Comparison of ENCODE assay signal across 1 cellular context in genomic region chr11:32821917-32822560, GRCh38.
TF ChIP-seq lines count a peak whose summit lies in the region.

No MANE protein-coding gene starts in this region.

TF ChIP-seq in HCT116, 20 proteins besides CTCF, POLR2A, EP300 and RAD21 (continued from another document):
- no peak for TF ChIP-seq YY1 (IDR thresholded peaks at IDR 0.05; ENCODE audit: extremely low read depth, insufficient replicate concordance, low read depth, low read length)
- TF ChIP-seq, protein P1, sequence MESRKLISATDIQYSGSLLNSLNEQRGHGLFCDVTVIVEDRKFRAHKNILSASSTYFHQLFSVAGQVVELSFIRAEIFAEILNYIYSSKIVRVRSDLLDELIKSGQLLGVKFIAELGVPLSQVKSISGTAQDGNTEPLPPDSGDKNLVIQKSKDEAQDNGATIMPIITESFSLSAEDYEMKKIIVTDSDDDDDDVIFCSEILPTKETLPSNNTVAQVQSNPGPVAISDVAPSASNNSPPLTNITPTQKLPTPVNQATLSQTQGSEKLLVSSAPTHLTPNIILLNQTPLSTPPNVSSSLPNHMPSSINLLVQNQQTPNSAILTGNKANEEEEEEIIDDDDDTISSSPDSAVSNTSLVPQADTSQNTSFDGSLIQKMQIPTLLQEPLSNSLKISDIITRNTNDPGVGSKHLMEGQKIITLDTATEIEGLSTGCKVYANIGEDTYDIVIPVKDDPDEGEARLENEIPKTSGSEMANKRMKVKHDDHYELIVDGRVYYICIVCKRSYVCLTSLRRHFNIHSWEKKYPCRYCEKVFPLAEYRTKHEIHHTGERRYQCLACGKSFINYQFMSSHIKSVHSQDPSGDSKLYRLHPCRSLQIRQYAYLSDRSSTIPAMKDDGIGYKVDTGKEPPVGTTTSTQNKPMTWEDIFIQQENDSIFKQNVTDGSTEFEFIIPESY (IDR thresholded peaks at IDR 0.05; ENCODE audit: extremely low read depth, insufficient replicate concordance, low read length), result no peak
- TF ChIP-seq, protein P2, sequence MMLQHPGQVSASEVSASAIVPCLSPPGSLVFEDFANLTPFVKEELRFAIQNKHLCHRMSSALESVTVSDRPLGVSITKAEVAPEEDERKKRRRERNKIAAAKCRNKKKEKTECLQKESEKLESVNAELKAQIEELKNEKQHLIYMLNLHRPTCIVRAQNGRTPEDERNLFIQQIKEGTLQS (IDR thresholded peaks at IDR 0.05), result no peak
- TF ChIP-seq ZFX (IDR thresholded peaks at IDR 0.05), result no peak
- no peak for TF ChIP-seq EGR1 (IDR thresholded peaks at IDR 0.05; ENCODE audit: low read depth)
- no peak for TF ChIP-seq JUND (IDR thresholded peaks at IDR 0.05)
- no peak for TF ChIP-seq ZNF274 (IDR thresholded peaks at IDR 0.05; ENCODE audit: low read depth, low read length)
- no peak for TF ChIP-seq FOSL1 (IDR thresholded peaks at IDR 0.05; ENCODE audit: low read depth)
- TF ChIP-seq, protein P3, sequence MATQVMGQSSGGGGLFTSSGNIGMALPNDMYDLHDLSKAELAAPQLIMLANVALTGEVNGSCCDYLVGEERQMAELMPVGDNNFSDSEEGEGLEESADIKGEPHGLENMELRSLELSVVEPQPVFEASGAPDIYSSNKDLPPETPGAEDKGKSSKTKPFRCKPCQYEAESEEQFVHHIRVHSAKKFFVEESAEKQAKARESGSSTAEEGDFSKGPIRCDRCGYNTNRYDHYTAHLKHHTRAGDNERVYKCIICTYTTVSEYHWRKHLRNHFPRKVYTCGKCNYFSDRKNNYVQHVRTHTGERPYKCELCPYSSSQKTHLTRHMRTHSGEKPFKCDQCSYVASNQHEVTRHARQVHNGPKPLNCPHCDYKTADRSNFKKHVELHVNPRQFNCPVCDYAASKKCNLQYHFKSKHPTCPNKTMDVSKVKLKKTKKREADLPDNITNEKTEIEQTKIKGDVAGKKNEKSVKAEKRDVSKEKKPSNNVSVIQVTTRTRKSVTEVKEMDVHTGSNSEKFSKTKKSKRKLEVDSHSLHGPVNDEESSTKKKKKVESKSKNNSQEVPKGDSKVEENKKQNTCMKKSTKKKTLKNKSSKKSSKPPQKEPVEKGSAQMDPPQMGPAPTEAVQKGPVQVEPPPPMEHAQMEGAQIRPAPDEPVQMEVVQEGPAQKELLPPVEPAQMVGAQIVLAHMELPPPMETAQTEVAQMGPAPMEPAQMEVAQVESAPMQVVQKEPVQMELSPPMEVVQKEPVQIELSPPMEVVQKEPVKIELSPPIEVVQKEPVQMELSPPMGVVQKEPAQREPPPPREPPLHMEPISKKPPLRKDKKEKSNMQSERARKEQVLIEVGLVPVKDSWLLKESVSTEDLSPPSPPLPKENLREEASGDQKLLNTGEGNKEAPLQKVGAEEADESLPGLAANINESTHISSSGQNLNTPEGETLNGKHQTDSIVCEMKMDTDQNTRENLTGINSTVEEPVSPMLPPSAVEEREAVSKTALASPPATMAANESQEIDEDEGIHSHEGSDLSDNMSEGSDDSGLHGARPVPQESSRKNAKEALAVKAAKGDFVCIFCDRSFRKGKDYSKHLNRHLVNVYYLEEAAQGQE (IDR thresholded peaks at IDR 0.05; ENCODE audit: low read depth), result no peak
- TF ChIP-seq, protein P4, sequence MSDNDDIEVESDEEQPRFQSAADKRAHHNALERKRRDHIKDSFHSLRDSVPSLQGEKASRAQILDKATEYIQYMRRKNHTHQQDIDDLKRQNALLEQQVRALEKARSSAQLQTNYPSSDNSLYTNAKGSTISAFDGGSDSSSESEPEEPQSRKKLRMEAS (IDR thresholded peaks at IDR 0.05), result no peak
- no peak for TF ChIP-seq SIN3A (IDR thresholded peaks at IDR 0.05; ENCODE audit: low read depth)
- no peak for TF ChIP-seq SRF (IDR thresholded peaks at IDR 0.05; ENCODE audit: low read depth)
- no peak for TF ChIP-seq EZH2 (IDR thresholded peaks at IDR 0.05)
- no peak for TF ChIP-seq POLR2AphosphoS5 (IDR thresholded peaks at IDR 0.05; ENCODE audit: low read depth, low read length)
- TF ChIP-seq CEBPB (IDR thresholded peaks at IDR 0.05; ENCODE audit: low read depth), result no peak
